1 cellular context compared by ENCODE assay signal in genomic region chr11:130131957-130132850, GRCh38.
TF ChIP-seq lines count a peak whose summit lies in the region.

No MANE protein-coding gene starts in this region.

TF ChIP-seq in HepG2, 621 proteins besides CTCF, POLR2A, EP300 and RAD21 (continued from another document):
- TF ChIP-seq NFE2 (CRISPR knock-in tag; IDR thresholded peaks at IDR 0.05): peak; percentile 62; the same call in 1 of the 2 replicates
- TF ChIP-seq ZNF550 (CRISPR knock-in tag; IDR thresholded peaks at IDR 0.05; ENCODE audit: borderline replicate concordance): no peak
- peak; percentile 55; the same call in 1 of the 2 replicates for TF ChIP-seq NFE2L2 (IDR thresholded peaks at IDR 0.05; ENCODE audit: low read length)
- TF ChIP-seq, protein P1, sequence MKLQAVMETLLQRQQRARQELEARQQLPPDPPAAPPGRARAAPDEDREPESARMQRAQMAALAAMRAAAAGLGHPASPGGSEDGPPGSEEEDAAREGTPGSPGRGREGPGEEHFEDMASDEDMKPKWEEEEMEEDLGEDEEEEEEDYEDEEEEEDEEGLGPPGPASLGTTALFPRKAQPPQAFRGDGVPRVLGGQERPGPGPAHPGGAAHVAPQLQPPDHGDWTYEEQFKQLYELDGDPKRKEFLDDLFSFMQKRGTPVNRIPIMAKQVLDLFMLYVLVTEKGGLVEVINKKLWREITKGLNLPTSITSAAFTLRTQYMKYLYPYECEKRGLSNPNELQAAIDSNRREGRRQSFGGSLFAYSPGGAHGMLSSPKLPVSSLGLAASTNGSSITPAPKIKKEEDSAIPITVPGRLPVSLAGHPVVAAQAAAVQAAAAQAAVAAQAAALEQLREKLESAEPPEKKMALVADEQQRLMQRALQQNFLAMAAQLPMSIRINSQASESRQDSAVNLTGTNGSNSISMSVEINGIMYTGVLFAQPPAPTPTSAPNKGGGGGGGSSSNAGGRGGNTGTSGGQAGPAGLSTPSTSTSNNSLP (IDR thresholded peaks at IDR 0.05; ENCODE audit: low read depth, low read length): 0 out of 2 replicates have a peak, but pooled peaks have one; percentile 59
- TF ChIP-seq REL (CRISPR knock-in tag; conservative IDR thresholded peaks at IDR 0.05): no peak
